ENCODE assay signal across 9 cellular contexts in genomic region chr2:98148968-98149697, GRCh38.
DNase-seq lines count a peak whose midpoint lies in the region; TF ChIP-seq lines count a peak whose summit lies in the region.
"Had no signal": no experiment of that assay in that cellular context is flagged by ENCODE, and none has a peak within 500 bp of the region (broad histone marks: within the 10 kb centered on the region; RNA-seq: fewer than 3 reads in every experiment).

No MANE protein-coding gene starts in this region.

- peak overlapping the region; percentile 38 for H2AFZ ChIP-seq in parathyroid adenoma

- TF ChIP-seq CTCF in fibroblast of mammary gland (conservative IDR thresholded peaks at IDR 0.05; ENCODE audit: control insufficient read depth, insufficient read depth, low read depth, low read length) (no peak), parathyroid adenoma (IDR thresholded peaks at IDR 0.05) (no peak)

- H3K36me3 ChIP-seq in HAP-1 (replicated peaks) (no peaks in the 10 kb centered on the region), SK-N-MC (ENCODE audit: insufficient read depth, low read length) (no peaks in the 10 kb centered on the region), parathyroid adenoma (ENCODE audit: control insufficient read depth, insufficient read depth, low read length) (no peaks in the 10 kb centered on the region)

- H3K9ac ChIP-seq in SK-N-MC (ENCODE audit: insufficient read length) (no peak overlapping the region), parathyroid adenoma (no peak overlapping the region)

- in situ Hi-C loops in HAP-1 (cut with MboI; ENCODE audit: low sequenced_read_pairs) = no loop called here

- peak; percentile 27 to 48 for DNase-seq in HAP-1 (ENCODE audit: low spot score in 2 of 2)
- no peak for DNase-seq in SK-N-MC (ENCODE audit: low read depth, low spot score)
- DNase-seq in fibroblast of mammary gland (ENCODE audit: low read depth) = peak; percentile 62
- no peak for DNase-seq in GM19238 (ENCODE audit: insufficient read length, low spot score)
- no peak for DNase-seq in NK-92 treated with Interleukin-12 subunit alpha and Interleukin-12 subunit beta, amount 100 ng/mL, for 24 hours (lab: John Stamatoyannopoulos, UW)
- no peak for DNase-seq in stimulated activated CD4-positive, alpha-beta T cell treated with anti-CD3 and anti-CD28 coated beads, Interleukin-2, amount 100 ng/mL, for 24 hours
- no peak for DNase-seq in GOT3 (lab: John Stamatoyannopoulos, UW)
- DNase-seq: naive B cell had no signal

- no peak overlapping the region for H3K27ac ChIP-seq in SK-N-MC
- H3K27ac ChIP-seq in parathyroid adenoma = no peak overlapping the region

- no peaks in the 10 kb centered on the region for H3K9me3 ChIP-seq in HAP-1
- H3K9me3 ChIP-seq in SK-N-MC (ENCODE audit: low read depth, low read length) = no peaks in the 10 kb centered on the region
- H3K9me3 ChIP-seq in parathyroid adenoma (ENCODE audit: control insufficient read depth, low read length) = no peaks in the 10 kb centered on the region

- H3K27me3 ChIP-seq in HAP-1 (ENCODE audit: low read depth) (no peaks in the 10 kb centered on the region), parathyroid adenoma (ENCODE audit: control insufficient read depth, insufficient read depth, low read length) (no peaks in the 10 kb centered on the region)

- H3K4me1 ChIP-seq in HAP-1 (peaks cover 5% of the 10 kb centered on the region), parathyroid adenoma (no peaks in the 10 kb centered on the region)

- no peaks in the 10 kb centered on the region for H3K79me2 ChIP-seq in parathyroid adenoma

- no peak overlapping the region for H3K4me2 ChIP-seq in parathyroid adenoma (ENCODE audit: low read length)

- H3K4me3 ChIP-seq in HAP-1 (no peak overlapping the region), SK-N-MC (0 out of 2 replicates have a peak overlapping the region, but pooled peaks have one; percentile 14), fibroblast of mammary gland (ENCODE audit: control insufficient read depth, low read depth, low read length) (no peak overlapping the region), parathyroid adenoma (ENCODE audit: low read depth, low read length) (no peak overlapping the region)

Comparison
In these comparisons a context has a peak if more than half of its experiments do, and no peak if none do; other contexts are left out.
1. DNase-seq: peak in HAP-1 (2 of 2) and fibroblast of mammary gland (single experiment); none in SK-N-MC (single experiment), GM19238 (single experiment), NK-92 treated with Interleukin-12 subunit alpha and Interleukin-12 subunit beta, amount 100 ng/mL, for 24 hours (single experiment), stimulated activated CD4-positive, alpha-beta T cell treated with anti-CD3 and anti-CD28 coated beads, Interleukin-2, amount 100 ng/mL, for 24 hours (0 of 2) and GOT3 (single experiment).